In genomic region chr2:129877795-129878775, GRCh38 we compare ENCODE assay signal across 8 cellular contexts.
DNase-seq lines count a peak whose midpoint lies in the region; ATAC-seq, FAIRE-seq and TF ChIP-seq lines count a peak whose summit lies in the region.

No MANE protein-coding gene starts in this region.

- CTCF ChIA-PET in activated CD4-positive, alpha-beta memory T cell treated with anti-CD3 and anti-CD28 coated beads, Interleukin-2, amount 10 ng/mL, durations not matched to agents 7 days and 5 days (lab: Charles Lee): no interaction called here

- no peaks in the 10 kb centered on the region for H3K79me2 ChIP-seq in neural progenitor cell (ENCODE audit: low read depth)

- peak overlapping the region; percentile 80 for H3K4me2 ChIP-seq in neural progenitor cell

- H4K20me1 ChIP-seq in neural progenitor cell (ENCODE audit: low read depth): no peaks in the 10 kb centered on the region

- no peak overlapping the region for H3K27ac Mint-ChIP-seq in activated CD4-positive, alpha-beta memory T cell treated with anti-CD3 and anti-CD28 coated beads, Interleukin-2, amount 10 ng/mL, durations not matched to agents 7 days and 5 days
- no peak overlapping the region for H3K27ac Mint-ChIP-seq in neural progenitor cell

- H3K27me3 ChIP-seq in HL-60 (ENCODE audit: insufficient read depth, poor library complexity, severe bottlenecking): no peaks in the 10 kb centered on the region
- H3K27me3 ChIP-seq in neural progenitor cell: no peaks in the 10 kb centered on the region

- no peak for ATAC-seq in HG03378 (IDR thresholded peaks at IDR 0.05; ENCODE audit: unreplicated experiment)

- H3K4me1 ChIP-seq in neural progenitor cell: no peaks in the 10 kb centered on the region

- no peaks in the 10 kb centered on the region for H3K36me3 ChIP-seq in neural progenitor cell

- POLR2A ChIA-PET in activated CD4-positive, alpha-beta memory T cell treated with anti-CD3 and anti-CD28 coated beads, Interleukin-2, amount 10 ng/mL, durations not matched to agents 7 days and 5 days (lab: Charles Lee): interaction anchor here (1.4 kb wide), 1 partner anchor 465 kb away, joined by 4 read pairs; the partner anchor contains the start of gene IMP4

- FAIRE-seq in GM18507 (lab: Jason Lieb, UNC): no peak

- H3K36me3 Mint-ChIP-seq in activated CD4-positive, alpha-beta memory T cell treated with anti-CD3 and anti-CD28 coated beads, Interleukin-2, amount 10 ng/mL, durations not matched to agents 7 days and 5 days (ENCODE audit: low read depth): no peaks in the 10 kb centered on the region
- no peaks in the 10 kb centered on the region for H3K36me3 Mint-ChIP-seq in neural progenitor cell

- peaks cover 9% of the 10 kb centered on the region for H3K4me1 Mint-ChIP-seq in activated CD4-positive, alpha-beta memory T cell treated with anti-CD3 and anti-CD28 coated beads, Interleukin-2, amount 10 ng/mL, durations not matched to agents 7 days and 5 days
- peaks cover 7% of the 10 kb centered on the region for H3K4me1 Mint-ChIP-seq in neural progenitor cell

- H3K4me3 Mint-ChIP-seq in activated CD4-positive, alpha-beta memory T cell treated with anti-CD3 and anti-CD28 coated beads, Interleukin-2, amount 10 ng/mL, durations not matched to agents 7 days and 5 days: peak overlapping the region; percentile 39
- peak overlapping the region; percentile 83 for H3K4me3 Mint-ChIP-seq in neural progenitor cell

- peak overlapping the region; percentile 30 for H2AFZ ChIP-seq in neural progenitor cell (replicated peaks)

- peaks cover 3% of the 10 kb centered on the region for H3K9me3 Mint-ChIP-seq in activated CD4-positive, alpha-beta memory T cell treated with anti-CD3 and anti-CD28 coated beads, Interleukin-2, amount 10 ng/mL, durations not matched to agents 7 days and 5 days
- H3K9me3 Mint-ChIP-seq in neural progenitor cell: no peaks in the 10 kb centered on the region

- H3K4me3 ChIP-seq in AG10803 (ENCODE audit: low read length) (peak overlapping the region; percentile 58), HL-60 (replicated peaks; ENCODE audit: insufficient read depth, low read length) (peak overlapping the region; percentile 3; the same call in 1 of the 2 replicates), foreskin fibroblast (ENCODE audit: low read depth in 1 of 2, low read length in 2 of 2) (peak overlapping the region; percentile 24 to 65), neural progenitor cell (peak overlapping the region; percentile 44)

- DNase-seq in AG10803 (ENCODE audit: low read depth): peak; percentile 32
- DNase-seq in GM18507 (ENCODE audit: extremely low spot score, insufficient read length, low read depth): peak; percentile 3
- DNase-seq in HL-60 (ENCODE audit: low read depth in 1 of 2, low spot score in 1 of 2): no peak
- no peak for DNase-seq in activated CD4-positive, alpha-beta memory T cell treated with anti-CD3 and anti-CD28 coated beads, Interleukin-2, amount 10 ng/mL, durations not matched to agents 7 days and 5 days
- peak; percentile 16 to 41 for DNase-seq in foreskin fibroblast
- DNase-seq in neural progenitor cell (ENCODE audit: low spot score): no peak
- DNase-seq in NK-92 treated with Interleukin-12 subunit alpha and Interleukin-12 subunit beta, amount 100 ng/mL, for 24 hours (lab: John Stamatoyannopoulos, UW): no peak

- H3K27me3 Mint-ChIP-seq in activated CD4-positive, alpha-beta memory T cell treated with anti-CD3 and anti-CD28 coated beads, Interleukin-2, amount 10 ng/mL, durations not matched to agents 7 days and 5 days: no peaks in the 10 kb centered on the region
- H3K27me3 Mint-ChIP-seq in neural progenitor cell (ENCODE audit: insufficient read depth, low read depth): peaks cover 4% of the 10 kb centered on the region

- no peak overlapping the region for H3K9ac ChIP-seq in neural progenitor cell

- peaks cover 8% of the 10 kb centered on the region for H3F3A ChIP-seq in neural progenitor cell (ENCODE audit: low read depth)

- TF ChIP-seq CTCF in AG10803 (conservative IDR thresholded peaks at IDR 0.05; ENCODE audit: low read length) (no peak), HL-60 (IDR thresholded peaks at IDR 0.05; ENCODE audit: insufficient read depth, low read length) (no peak), foreskin fibroblast (IDR thresholded peaks at IDR 0.05; ENCODE audit: low read depth, low read length) (no peak), neural progenitor cell (IDR thresholded peaks at IDR 0.05) (no peak)

- H3K9me3 ChIP-seq in neural progenitor cell (ENCODE audit: low read depth): no peaks in the 10 kb centered on the region

- H3K27ac ChIP-seq in HL-60 (replicated peaks) (no peak overlapping the region), neural progenitor cell (no peak overlapping the region)

Comparison
In these comparisons a context has a peak if more than half of its experiments do, and no peak if none do; other contexts are left out.
1. DNase-seq: peak in AG10803 (single experiment), GM18507 (single experiment) and foreskin fibroblast (2 of 2); none in HL-60 (0 of 2), activated CD4-positive, alpha-beta memory T cell treated with anti-CD3 and anti-CD28 coated beads, Interleukin-2, amount 10 ng/mL, durations not matched to agents 7 days and 5 days (single experiment), neural progenitor cell (single experiment) and NK-92 treated with Interleukin-12 subunit alpha and Interleukin-12 subunit beta, amount 100 ng/mL, for 24 hours (single experiment).
2. H3K4me3 ChIP-seq: peak in every context shown above with its lines; median percentile 58 in AG10803; 44 in foreskin fibroblast; 44 in neural progenitor cell; 3 in HL-60.